In the genomic region with DNA sequence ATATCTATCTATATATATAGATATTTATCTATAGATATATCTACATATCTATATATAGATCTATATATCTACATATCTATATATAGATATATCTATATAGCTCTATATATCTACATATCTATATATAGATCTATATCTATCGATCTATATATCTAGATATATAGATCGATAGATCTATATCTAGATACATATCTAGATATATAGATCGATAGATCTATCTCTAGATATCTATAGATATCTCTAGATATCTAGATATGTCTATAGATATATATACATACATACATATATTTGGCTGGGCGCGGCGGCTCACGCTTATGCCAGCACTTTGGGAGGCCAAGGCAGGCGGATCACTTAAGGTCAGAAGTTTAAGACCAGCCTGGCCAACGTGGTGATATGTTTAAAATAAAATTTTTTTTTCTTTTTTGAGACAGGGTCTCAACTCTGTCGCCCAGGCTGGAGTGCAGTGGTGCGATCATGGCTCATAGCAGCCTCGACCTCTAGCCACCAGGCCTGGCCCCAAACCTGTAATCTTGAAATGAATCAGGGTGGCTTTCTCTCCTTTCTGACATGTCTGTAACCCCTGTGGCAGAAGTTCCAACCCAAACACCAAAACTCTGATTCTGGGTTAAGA, we compare ENCODE assay signal across 8 cellular contexts. TPM values are rescaled to one million over a fixed set of nuclear protein-coding genes. Genes with fewer than 3 reads are reported as not detected.
DNase-seq lines count a peak whose midpoint lies in the region; ATAC-seq and TF ChIP-seq lines count a peak whose summit lies in the region.

No MANE protein-coding gene starts in this region.

- H3F3A ChIP-seq in SU-DHL-6 (ENCODE audit: insufficient read depth) = peaks cover 36% of the 10 kb centered on the region

- H3K4me1 ChIP-seq in thoracic aorta (ENCODE audit: control insufficient read depth in 1 of 2, low read depth in 2 of 2) = no peaks in the 10 kb centered on the region

- peak overlapping the region; percentile 24 for H2AFZ ChIP-seq in SU-DHL-6 (ENCODE audit: low read depth, low read length, severe bottlenecking)

- no peak for TF ChIP-seq CTCF in SU-DHL-6 (IDR thresholded peaks at IDR 0.05; ENCODE audit: insufficient read depth, low read length, poor library complexity, severe bottlenecking)
- TF ChIP-seq CTCF in foreskin fibroblast (IDR thresholded peaks at IDR 0.05; ENCODE audit: low read depth, low read length) = no peak
- no peak for TF ChIP-seq CTCF in thoracic aorta (IDR thresholded peaks at IDR 0.05)

- H3K9me3 ChIP-seq in SU-DHL-6 (ENCODE audit: insufficient read depth, low read length) (no peaks in the 10 kb centered on the region), thoracic aorta (no peaks in the 10 kb centered on the region)

- H3K9ac ChIP-seq in SU-DHL-6 (ENCODE audit: low read length) = 0 out of 2 replicates have a peak overlapping the region, but pooled peaks have one; percentile 63

- H4K20me1 ChIP-seq in SU-DHL-6 (ENCODE audit: low read depth, low read length) = no peaks in the 10 kb centered on the region

- H3K4me2 ChIP-seq in SU-DHL-6 (ENCODE audit: low read depth, low read length, poor library complexity, severe bottlenecking) = peak overlapping the region; percentile 68

- no peaks in the 10 kb centered on the region for H3K79me2 ChIP-seq in SU-DHL-6 (ENCODE audit: insufficient read depth, low read length)

- H3K4me3 ChIP-seq in SU-DHL-6 (ENCODE audit: insufficient read depth, low read length, poor library complexity, severe bottlenecking) (peak overlapping the region; percentile 60), foreskin fibroblast (ENCODE audit: low read depth in 1 of 2, low read length in 2 of 2) (peak overlapping the region; percentile 44 to 49), thoracic aorta (peak overlapping the region; percentile 78)

- H3K27ac ChIP-seq in SU-DHL-6 (ENCODE audit: low read depth, low read length) (peak overlapping the region; percentile 56; the same call in 1 of the 2 replicates), thoracic aorta (no peak overlapping the region)

- DNase-seq in activated T-cell treated with anti-CD3 and anti-CD28 coated beads for 48 hours (ENCODE audit: low read depth) (peak; percentile 8), activated T-cell treated with anti-CD3 and anti-CD28 coated beads for 4 hours (no peak), foreskin fibroblast (no peak), thoracic aorta (ENCODE audit: low spot score) (no peak), NCI-H2107 (lab: John Stamatoyannopoulos, UW) (no peak), activated gamma-delta T cell (lab: John Stamatoyannopoulos, UW) (no peak)

- no peaks in the 10 kb centered on the region for H3K9me2 ChIP-seq in SU-DHL-6 (replicated peaks; ENCODE audit: insufficient read depth, low read length)

- ATAC-seq in thoracic aorta (ENCODE audit: insufficient number of reproducible peaks, low FRiP score, low read depth) (no peak), GM19023 (IDR thresholded peaks at IDR 0.05; ENCODE audit: unreplicated experiment) (no peak)

- H3K27me3 ChIP-seq in SU-DHL-6 (ENCODE audit: low read length) = no peaks in the 10 kb centered on the region
- no peaks in the 10 kb centered on the region for H3K27me3 ChIP-seq in thoracic aorta (replicated peaks; ENCODE audit: insufficient read depth)

- peaks cover 12% of the 10 kb centered on the region; the same call in 1 of the 2 replicates for H3K36me3 ChIP-seq in SU-DHL-6 (ENCODE audit: low read length)
- peaks cover 15% of the 10 kb centered on the region for H3K36me3 ChIP-seq in thoracic aorta

RNA-seq across cellular contexts. Expression of gene ARPC3, which starts 18.1 kb away (rescaled TPM):
- 100 to 1,000 TPM; 152 to 247 TPM for total RNA-seq in thoracic aorta

RNA-seq across cellular contexts. Expression of gene ANAPC7, which starts 28.6 kb away (rescaled TPM):
- 10 to 100 TPM; 41.0 to 66.9 TPM for total RNA-seq in thoracic aorta

RNA-seq across cellular contexts. Expression of gene GPN3, which starts 36.0 kb away (rescaled TPM):
- 10 to 100 TPM; 12.5 to 12.9 TPM for total RNA-seq in thoracic aorta

RNA-seq across cellular contexts. Expression of gene FAM216A, which starts 36.6 kb away (rescaled TPM):
- 10 to 100 TPM in 1 of 2 donors, 1 to 10 TPM in 1; 3.7 to 12.6 TPM for total RNA-seq in thoracic aorta
